ENCODE assay signal across 1 cellular context in the genomic region with DNA sequence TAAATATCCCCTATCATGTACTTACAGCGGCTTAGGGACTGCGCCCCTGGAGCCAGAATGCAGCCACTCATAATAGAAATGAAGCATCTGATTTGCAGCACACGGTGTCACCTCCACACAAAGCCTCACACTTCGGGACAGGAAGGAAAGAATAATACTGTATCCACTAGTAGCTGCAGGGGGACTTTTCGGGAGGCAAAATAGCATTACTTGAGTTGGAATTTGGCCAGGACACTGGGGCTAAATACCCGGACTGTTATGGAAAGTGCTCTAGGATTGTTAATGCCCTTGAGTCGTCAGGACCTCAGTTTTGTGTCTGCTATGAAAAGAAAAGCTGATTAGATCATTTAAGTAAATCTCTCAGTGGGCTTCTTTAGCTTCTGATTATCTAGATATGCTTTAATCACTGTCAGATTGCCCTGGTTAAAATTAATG.
TF ChIP-seq lines count a peak whose summit lies in the region.

No MANE protein-coding gene starts in this region.

TF ChIP-seq in GM23338, 12 proteins besides CTCF, POLR2A, EP300 and RAD21 (continued from another document):
- no peak for TF ChIP-seq ZNF462 (CRISPR knock-in tag; IDR thresholded peaks at IDR 0.05)
